9 cellular contexts compared by ENCODE assay signal in genomic region chr1:235998812-235999211, GRCh38.
DNase-seq lines count a peak whose midpoint lies in the region; ATAC-seq and TF ChIP-seq lines count a peak whose summit lies in the region.
"Had no signal": no experiment of that assay in that cellular context is flagged by ENCODE, and none has a peak within 500 bp of the region (broad histone marks: within the 10 kb centered on the region; RNA-seq: fewer than 3 reads in every experiment).

No MANE protein-coding gene starts in this region.

- peaks cover 55% of the 10 kb centered on the region for H3K4me1 Mint-ChIP-seq in activated T-cell treated with anti-CD3 and anti-CD28 coated beads, Interleukin-2, amount 50 U/mL, for 24 hours (ENCODE audit: low read depth)

- peak; percentile 60 for DNase-seq in activated T-cell treated with anti-CD3 and anti-CD28 coated beads, Interleukin-2, amount 50 U/mL, for 24 hours
- DNase-seq in sigmoid colon (no peak), NCI-H1417 treated with DMSO at 0.1 percent for 48 hours (lab: John Stamatoyannopoulos, UW) (no peak), NCI-H2029 (lab: John Stamatoyannopoulos, UW) (no peak), HEK293T (ENCODE audit: extremely low spot score) (no peak)

- H3K36me3 Mint-ChIP-seq in activated T-cell treated with anti-CD3 and anti-CD28 coated beads, Interleukin-2, amount 50 U/mL, for 24 hours (ENCODE audit: low read depth), result no peaks in the 10 kb centered on the region

- no peak for TF ChIP-seq EP300 in sigmoid colon (IDR thresholded peaks at IDR 0.05)

- H3K36me3 ChIP-seq in BLaER1 (no peaks in the 10 kb centered on the region), sigmoid colon (peaks cover 10 to 100% (median 31%) of the 10 kb centered on the region in 4 donors)

- H3K4me2 ChIP-seq in BLaER1, result peak overlapping the region; percentile 70

- CTCF ChIA-PET in HEK293T (lab: Yijun Ruan, JAX), result interaction anchor here (0.6 kb wide), 1 partner anchor 231 kb away, joined by 5 read pairs; no protein-coding TSS in a partner anchor

- H4K20me1 ChIP-seq in BLaER1, result no peaks in the 10 kb centered on the region

- no peak overlapping the region for H3K9ac ChIP-seq in BLaER1

- intact Hi-C loops in sigmoid colon (cut with DNase I), result no loop called here

- peaks cover 5% of the 10 kb centered on the region for H3K9me3 Mint-ChIP-seq in activated T-cell treated with anti-CD3 and anti-CD28 coated beads, Interleukin-2, amount 50 U/mL, for 24 hours
- H3K9me3 Mint-ChIP-seq: brain had no signal

- WGBS in sigmoid colon, 2 donors, result 67 to 79% methylated on average over 6 of the region's 6 CpGs

- H3K27me3 ChIP-seq in BLaER1 (no peaks in the 10 kb centered on the region), sigmoid colon (no peaks in the 10 kb centered on the region)

- 0 out of 2 replicates have a peak overlapping the region, but pooled peaks have one; percentile 4 for H3K4me3 ChIP-seq in BLaER1
- no peak overlapping the region for H3K4me3 ChIP-seq in sigmoid colon

- ATAC-seq in GM19397 (IDR thresholded peaks at IDR 0.05; ENCODE audit: unreplicated experiment), result peak; percentile 24
- ATAC-seq in HG03439 (IDR thresholded peaks at IDR 0.05; ENCODE audit: unreplicated experiment), result peak; percentile 40

- no peak for TF ChIP-seq CTCF in sigmoid colon (IDR thresholded peaks at IDR 0.05)

- peak overlapping the region; percentile 98 for H3K27ac Mint-ChIP-seq in activated T-cell treated with anti-CD3 and anti-CD28 coated beads, Interleukin-2, amount 50 U/mL, for 24 hours
- H3K27ac Mint-ChIP-seq: brain had no signal

- peak overlapping the region; percentile 55 for H3K4me3 Mint-ChIP-seq in activated T-cell treated with anti-CD3 and anti-CD28 coated beads, Interleukin-2, amount 50 U/mL, for 24 hours
- H3K4me3 Mint-ChIP-seq: brain had no signal

- POLR2A ChIA-PET in HEK293T (lab: Yijun Ruan, JAX), result interaction anchor here (0.7 kb wide), 1 partner anchor 65 kb away, joined by 3 read pairs; no protein-coding TSS in a partner anchor

- no peak for TF ChIP-seq POLR2A in sigmoid colon (IDR thresholded peaks at IDR 0.05)

- H3K27ac ChIP-seq in BLaER1 (peak overlapping the region; percentile 43; the same call in 1 of the 2 replicates), sigmoid colon (peak overlapping the region; percentile 13 to 46 (median 43))

- peaks cover 43% of the 10 kb centered on the region for H3K4me1 ChIP-seq in BLaER1
- H3K4me1 ChIP-seq in sigmoid colon, result peaks cover 0 to 9% (median 3%) of the 10 kb centered on the region in 4 donors

- H3K27me3 Mint-ChIP-seq in activated T-cell treated with anti-CD3 and anti-CD28 coated beads, Interleukin-2, amount 50 U/mL, for 24 hours, result no peaks in the 10 kb centered on the region
- H3K27me3 Mint-ChIP-seq: brain had no signal

- H3K9me3 ChIP-seq in BLaER1 (no peaks in the 10 kb centered on the region), sigmoid colon (no peaks in the 10 kb centered on the region)

TF ChIP-seq in HEK293T, 16 proteins besides CTCF, POLR2A, EP300 and RAD21:
- no peak for TF ChIP-seq CTBP1 (IDR thresholded peaks at IDR 0.05; ENCODE audit: borderline replicate concordance)
- TF ChIP-seq TARDBP (IDR thresholded peaks at IDR 0.05), result no peak
- TF ChIP-seq L3MBTL2 (conservative IDR thresholded peaks at IDR 0.05), result no peak
- no peak for TF ChIP-seq FOXK2 (IDR thresholded peaks at IDR 0.05)
- TF ChIP-seq ARNT (IDR thresholded peaks at IDR 0.05), result no peak
